In genomic region chr15:71103102-71103676, GRCh38 we compare ENCODE assay signal across 8 cellular contexts. TPM values are rescaled to one million over a fixed set of nuclear protein-coding genes. Genes with fewer than 3 reads are reported as not detected.
DNase-seq lines count a peak whose midpoint lies in the region; ATAC-seq, FAIRE-seq and TF ChIP-seq lines count a peak whose summit lies in the region.

No MANE protein-coding gene starts in this region.

- DNase-seq in NCI-H2171 treated with DMSO at 0.1 percent for 48 hours (lab: John Stamatoyannopoulos, UW) (peak; percentile 20), NCI-H2171 (lab: John Stamatoyannopoulos, UW) (no peak), HPDE6-E6E7 (ENCODE audit: extremely low spot score) (peak; percentile 72), K562 (ENCODE audit: extremely low read depth in 1 of 4, low spot score in 3 of 4) (no peak), myocyte (ENCODE audit: low read depth) (peak; percentile 40)
- DNase-seq in activated CD4-positive, alpha-beta T cell treated with anti-CD3 and anti-CD28 coated beads, Interleukin-2, amount 10 ng/mL, durations not matched to agents 7 days and 5 days, result no peak
- DNase-seq in activated T-cell treated with anti-CD3 and anti-CD28 coated beads, Interleukin-2, amount 50 U/mL, for 72 hours, result no peak

- TF ChIP-seq CTCF in K562 (IDR thresholded peaks at IDR 0.05 in 2 of 3, conservative IDR thresholded peaks at IDR 0.05 in 1 of 3; ENCODE audit: insufficient read depth in 2 of 3, low read depth in 1 of 3, low read length in 3 of 3), result peak in 2 of 3 experiments; percentile 7 to 9; a peak in 1 of 6 replicates

- TF ChIP-seq RAD21 in K562 (CRISPR knock-in tag; conservative IDR thresholded peaks at IDR 0.05 in 1 of 2, IDR thresholded peaks at IDR 0.05 in 1 of 2), result no peak

- peak; percentile 59; the same call in 2 of the 3 replicates for ATAC-seq in K562
- ATAC-seq in HG02623 (IDR thresholded peaks at IDR 0.05; ENCODE audit: unreplicated experiment), result no peak
- ATAC-seq in activated T-cell treated with anti-CD3 and anti-CD28 coated beads, Interleukin-2, amount 50 U/mL, for 72 hours (replicated peaks in 1 of 2), result no peak

- no peaks in the 10 kb centered on the region for H4K20me1 ChIP-seq in K562 (replicated peaks; ENCODE audit: control insufficient read depth, insufficient read depth, low read length)

- no peak for TF ChIP-seq EP300 in K562 (IDR thresholded peaks at IDR 0.05; ENCODE audit: low read length)

- no peak overlapping the region for H3K27ac ChIP-seq in K562 (ENCODE audit: extremely low read depth, low read depth, low read length)

- H2AFZ ChIP-seq in K562 (ENCODE audit: low read depth, low read length), result no peak overlapping the region

- no peak overlapping the region for H3K9ac ChIP-seq in K562 (ENCODE audit: insufficient read depth in 1 of 2, low read depth in 2 of 2, low read length in 2 of 2)

- no peaks in the 10 kb centered on the region for H3K79me2 ChIP-seq in K562 (ENCODE audit: control insufficient read depth, insufficient read depth, low read length)

- H3K9me1 ChIP-seq in K562 (ENCODE audit: control insufficient read depth, insufficient read depth, low read length), result no peaks in the 10 kb centered on the region

- H3K4me3 ChIP-seq in K562, result no peak overlapping the region

- H3K36me3 ChIP-seq in K562 (ENCODE audit: control insufficient read depth, insufficient read depth, low read length), result no peaks in the 10 kb centered on the region

- no TSS peak for BruUV-seq in K562 (replicated peaks; lab: Mats Ljungman, UMichigan)

- H3K9me3 Mint-ChIP-seq in activated CD4-positive, alpha-beta T cell treated with anti-CD3 and anti-CD28 coated beads, Interleukin-2, amount 10 ng/mL, durations not matched to agents 7 days and 5 days, result no peaks in the 10 kb centered on the region
- no peaks in the 10 kb centered on the region for H3K9me3 Mint-ChIP-seq in activated T-cell treated with anti-CD3 and anti-CD28 coated beads, Interleukin-2, amount 50 U/mL, for 72 hours

- WGBS in K562 (ENCODE audit: insufficient coverage, low coverage, missing lambda C conversion rate), result 0% methylated on average over 2 of the region's 2 CpGs

- H3K27me3 Mint-ChIP-seq in activated CD4-positive, alpha-beta T cell treated with anti-CD3 and anti-CD28 coated beads, Interleukin-2, amount 10 ng/mL, durations not matched to agents 7 days and 5 days, result peaks cover 2% of the 10 kb centered on the region
- H3K27me3 Mint-ChIP-seq in activated T-cell treated with anti-CD3 and anti-CD28 coated beads, Interleukin-2, amount 50 U/mL, for 72 hours (ENCODE audit: low read depth), result peaks cover 8% of the 10 kb centered on the region

- POLR2A ChIA-PET in K562 (lab: Yijun Ruan, JAX), result no interaction called here
- POLR2A ChIA-PET in activated CD4-positive, alpha-beta T cell treated with anti-CD3 and anti-CD28 coated beads, Interleukin-2, amount 10 ng/mL, durations not matched to agents 7 days and 5 days (lab: Charles Lee), result no interaction called here

- CTCF ChIA-PET in K562 (lab: Yijun Ruan, JAX; ENCODE audit: low intra/inter-chr PET ratio), result no interaction called here
- CTCF ChIA-PET in activated CD4-positive, alpha-beta T cell treated with anti-CD3 and anti-CD28 coated beads, Interleukin-2, amount 10 ng/mL, durations not matched to agents 7 days and 5 days (lab: Charles Lee), result no interaction called here

- H3K9me3 ChIP-seq in K562 (replicated peaks; ENCODE audit: control insufficient read depth, insufficient read depth, low read depth, low read length), result no peaks in the 10 kb centered on the region

- H3K4me1 Mint-ChIP-seq in activated CD4-positive, alpha-beta T cell treated with anti-CD3 and anti-CD28 coated beads, Interleukin-2, amount 10 ng/mL, durations not matched to agents 7 days and 5 days, result peaks cover 4% of the 10 kb centered on the region
- H3K4me1 Mint-ChIP-seq in activated T-cell treated with anti-CD3 and anti-CD28 coated beads, Interleukin-2, amount 50 U/mL, for 72 hours (ENCODE audit: low read depth), result no peaks in the 10 kb centered on the region

- FAIRE-seq in K562 (lab: Jason Lieb, UNC), result no peak

- no peaks in the 10 kb centered on the region for H3K36me3 Mint-ChIP-seq in activated CD4-positive, alpha-beta T cell treated with anti-CD3 and anti-CD28 coated beads, Interleukin-2, amount 10 ng/mL, durations not matched to agents 7 days and 5 days (ENCODE audit: low read depth)
- H3K36me3 Mint-ChIP-seq in activated T-cell treated with anti-CD3 and anti-CD28 coated beads, Interleukin-2, amount 50 U/mL, for 72 hours (ENCODE audit: insufficient read depth in 2 of 2), result no peaks in the 10 kb centered on the region

- H3K27me3 ChIP-seq in K562 (ENCODE audit: control insufficient read depth in 2 of 2, insufficient read depth in 2 of 2, low read length in 2 of 2), result no peaks in the 10 kb centered on the region

- no peak overlapping the region for H3K4me3 Mint-ChIP-seq in activated CD4-positive, alpha-beta T cell treated with anti-CD3 and anti-CD28 coated beads, Interleukin-2, amount 10 ng/mL, durations not matched to agents 7 days and 5 days
- H3K4me3 Mint-ChIP-seq in activated T-cell treated with anti-CD3 and anti-CD28 coated beads, Interleukin-2, amount 50 U/mL, for 72 hours, result no peak overlapping the region

- no peak for TF ChIP-seq POLR2A in K562 (conservative IDR thresholded peaks at IDR 0.05)

- no peak overlapping the region for H3K4me2 ChIP-seq in K562 (ENCODE audit: insufficient read depth, low read length)

- intact Hi-C loops in K562 (cut with micrococcal nuclease), result no loop called here

- H3K27ac Mint-ChIP-seq in activated CD4-positive, alpha-beta T cell treated with anti-CD3 and anti-CD28 coated beads, Interleukin-2, amount 10 ng/mL, durations not matched to agents 7 days and 5 days, result no peak overlapping the region
- H3K27ac Mint-ChIP-seq in activated T-cell treated with anti-CD3 and anti-CD28 coated beads, Interleukin-2, amount 50 U/mL, for 72 hours, result no peak overlapping the region

- in situ Hi-C loops in K562 (cut with MboI), result no loop called here

- H3K4me1 ChIP-seq in K562 (replicated peaks in 1 of 2; ENCODE audit: control insufficient read depth in 2 of 2, insufficient read depth in 2 of 2, low read length in 2 of 2), result no peaks in the 10 kb centered on the region

TF ChIP-seq in K562, 482 proteins besides CTCF, POLR2A, EP300 and RAD21 (continues in another document):
- no peak for TF ChIP-seq ARID3A (IDR thresholded peaks at IDR 0.05; ENCODE audit: borderline replicate concordance, low read depth, low read length)
- no peak for TF ChIP-seq MAZ (CRISPR knock-in tag; conservative IDR thresholded peaks at IDR 0.05 in 1 of 2, IDR thresholded peaks at IDR 0.05 in 1 of 2)
- no peak for TF ChIP-seq HEY1 (CRISPR knock-in tag; IDR thresholded peaks at IDR 0.05; ENCODE audit: borderline replicate concordance)
- TF ChIP-seq ZBTB26 (CRISPR knock-in tag; IDR thresholded peaks at IDR 0.05), result no peak
- no peak for TF ChIP-seq CBX1 (IDR thresholded peaks at IDR 0.05; ENCODE audit: low read depth)

RNA-seq across cellular contexts. Expression of gene THSD4, which starts 12.1 kb away (rescaled TPM):
- 0.05 TPM in 1 of 2 replicates, not detected in the other for total RNA-seq in K562 (2011; cell fraction: chromatin; rRNA removed; ENCODE audit: low replicate concordance)
- under 0.01 TPM in 1 of 2 replicates, not detected in the other for total RNA-seq in K562 (2011; cell fraction: nucleolus; rRNA removed)
- total RNA-seq in K562 (2011; cell fraction: nucleoplasm; rRNA removed), result 0.07 and 0.08 TPM in 2 replicates
- total RNA-seq in K562 (2014; rRNA removed) (not detected in 2 replicates), K562 (2014; rRNA removed; fragmentation: Illumina TruSeq; extraction: Trizol) (0.04 TPM in 1 of 2 replicates, not detected in the other), K562 (2015; rRNA removed; fragmentation: Illumina TruSeq; extraction: Trizol) (0.04 TPM in 2 replicates), K562 (2021) (0.04 and 0.18 TPM in 2 replicates), myocyte (1.6 and 2.7 TPM in 2 replicates)
- polyA plus RNA-seq in K562 (2011; rRNA removed) (not detected in 2 replicates), K562 (2014; fragmentation: Illumina TruSeq; extraction: Trizol) (0.04 and 0.08 TPM in 2 replicates), K562 (2014; fragmentation: Nextera tagmentation; extraction: Ambion mirVana) (not detected), K562 (2014; rRNA removed) (0.03 TPM in 1 of 2 replicates, not detected in the other)
- 0.03 TPM in 1 of 2 replicates, not detected in the other for polyA plus RNA-seq in K562 (2011; cell fraction: cytosol; rRNA removed)
- polyA plus RNA-seq in K562 (2011; cell fraction: nucleus; rRNA removed), result 0.01 TPM in 1 of 2 replicates, not detected in the other
- polyA plus RNA-seq in K562 (2012), result 0.01 and 1.7 TPM in 2 replicates
- not detected in 2 replicates for polyA minus RNA-seq in K562 (2011; rRNA and poly(A)+ RNA removed)
- not detected in 2 replicates for polyA minus RNA-seq in K562 (2011; cell fraction: cytosol; rRNA and poly(A)+ RNA removed)
- polyA minus RNA-seq in K562 (2011; cell fraction: nucleus; rRNA and poly(A)+ RNA removed), result not detected in 2 replicates
- polyA plus RNA-seq in myocyte (2012), result 1.1 TPM
- total RNA-seq in activated CD4-positive, alpha-beta T cell treated with anti-CD3 and anti-CD28 coated beads, Interleukin-2, amount 10 ng/mL, durations not matched to agents 7 days and 5 days, result not detected
- total RNA-seq in activated T-cell treated with anti-CD3 and anti-CD28 coated beads, Interleukin-2, amount 50 U/mL, for 72 hours, result not detected

Comparison
In these comparisons a context has a peak if more than half of its experiments do, and no peak if none do; other contexts are left out.
1. DNase-seq: peak in NCI-H2171 treated with DMSO at 0.1 percent for 48 hours (single experiment), HPDE6-E6E7 (single experiment) and myocyte (single experiment); none in NCI-H2171 (single experiment), K562 (0 of 4), activated CD4-positive, alpha-beta T cell treated with anti-CD3 and anti-CD28 coated beads, Interleukin-2, amount 10 ng/mL, durations not matched to agents 7 days and 5 days (single experiment) and activated T-cell treated with anti-CD3 and anti-CD28 coated beads, Interleukin-2, amount 50 U/mL, for 72 hours (0 of 2).